In genomic region chr1:154350383-154350782, GRCh38 we compare ENCODE assay signal across 1 cellular context.
TF ChIP-seq lines count a peak whose summit lies in the region.

No MANE protein-coding gene starts in this region.

TF ChIP-seq in HepG2, 621 proteins besides CTCF, POLR2A, EP300 and RAD21:
- TF ChIP-seq RBM39 (IDR thresholded peaks at IDR 0.05; ENCODE audit: low read depth, low read length, poor library complexity, severe bottlenecking) (no peak), BRD4 (CRISPR knock-in tag; IDR thresholded peaks at IDR 0.05) (no peak), TP53 (CRISPR knock-in tag; conservative IDR thresholded peaks at IDR 0.05) (no peak), TSC22D2 (CRISPR knock-in tag; IDR thresholded peaks at IDR 0.05; ENCODE audit: borderline replicate concordance) (no peak), GATA4 (IDR thresholded peaks at IDR 0.05; ENCODE audit: borderline replicate concordance, low read depth) (no peak), TOE1 (CRISPR knock-in tag; IDR thresholded peaks at IDR 0.05) (no peak), KMT2A (CRISPR knock-in tag; IDR thresholded peaks at IDR 0.05) (no peak), CSRNP2 (CRISPR knock-in tag; conservative IDR thresholded peaks at IDR 0.05; ENCODE audit: low read depth) (no peak), ZNF484 (CRISPR knock-in tag; IDR thresholded peaks at IDR 0.05; ENCODE audit: borderline replicate concordance, low read depth) (no peak)
- TF ChIP-seq, protein P1, sequence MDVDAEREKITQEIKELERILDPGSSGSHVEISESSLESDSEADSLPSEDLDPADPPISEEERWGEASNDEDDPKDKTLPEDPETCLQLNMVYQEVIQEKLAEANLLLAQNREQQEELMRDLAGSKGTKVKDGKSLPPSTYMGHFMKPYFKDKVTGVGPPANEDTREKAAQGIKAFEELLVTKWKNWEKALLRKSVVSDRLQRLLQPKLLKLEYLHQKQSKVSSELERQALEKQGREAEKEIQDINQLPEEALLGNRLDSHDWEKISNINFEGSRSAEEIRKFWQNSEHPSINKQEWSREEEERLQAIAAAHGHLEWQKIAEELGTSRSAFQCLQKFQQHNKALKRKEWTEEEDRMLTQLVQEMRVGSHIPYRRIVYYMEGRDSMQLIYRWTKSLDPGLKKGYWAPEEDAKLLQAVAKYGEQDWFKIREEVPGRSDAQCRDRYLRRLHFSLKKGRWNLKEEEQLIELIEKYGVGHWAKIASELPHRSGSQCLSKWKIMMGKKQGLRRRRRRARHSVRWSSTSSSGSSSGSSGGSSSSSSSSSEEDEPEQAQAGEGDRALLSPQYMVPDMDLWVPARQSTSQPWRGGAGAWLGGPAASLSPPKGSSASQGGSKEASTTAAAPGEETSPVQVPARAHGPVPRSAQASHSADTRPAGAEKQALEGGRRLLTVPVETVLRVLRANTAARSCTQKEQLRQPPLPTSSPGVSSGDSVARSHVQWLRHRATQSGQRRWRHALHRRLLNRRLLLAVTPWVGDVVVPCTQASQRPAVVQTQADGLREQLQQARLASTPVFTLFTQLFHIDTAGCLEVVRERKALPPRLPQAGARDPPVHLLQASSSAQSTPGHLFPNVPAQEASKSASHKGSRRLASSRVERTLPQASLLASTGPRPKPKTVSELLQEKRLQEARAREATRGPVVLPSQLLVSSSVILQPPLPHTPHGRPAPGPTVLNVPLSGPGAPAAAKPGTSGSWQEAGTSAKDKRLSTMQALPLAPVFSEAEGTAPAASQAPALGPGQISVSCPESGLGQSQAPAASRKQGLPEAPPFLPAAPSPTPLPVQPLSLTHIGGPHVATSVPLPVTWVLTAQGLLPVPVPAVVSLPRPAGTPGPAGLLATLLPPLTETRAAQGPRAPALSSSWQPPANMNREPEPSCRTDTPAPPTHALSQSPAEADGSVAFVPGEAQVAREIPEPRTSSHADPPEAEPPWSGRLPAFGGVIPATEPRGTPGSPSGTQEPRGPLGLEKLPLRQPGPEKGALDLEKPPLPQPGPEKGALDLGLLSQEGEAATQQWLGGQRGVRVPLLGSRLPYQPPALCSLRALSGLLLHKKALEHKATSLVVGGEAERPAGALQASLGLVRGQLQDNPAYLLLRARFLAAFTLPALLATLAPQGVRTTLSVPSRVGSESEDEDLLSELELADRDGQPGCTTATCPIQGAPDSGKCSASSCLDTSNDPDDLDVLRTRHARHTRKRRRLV (CRISPR knock-in tag; IDR thresholded peaks at IDR 0.05): no peak
- TF ChIP-seq, protein P2, sequence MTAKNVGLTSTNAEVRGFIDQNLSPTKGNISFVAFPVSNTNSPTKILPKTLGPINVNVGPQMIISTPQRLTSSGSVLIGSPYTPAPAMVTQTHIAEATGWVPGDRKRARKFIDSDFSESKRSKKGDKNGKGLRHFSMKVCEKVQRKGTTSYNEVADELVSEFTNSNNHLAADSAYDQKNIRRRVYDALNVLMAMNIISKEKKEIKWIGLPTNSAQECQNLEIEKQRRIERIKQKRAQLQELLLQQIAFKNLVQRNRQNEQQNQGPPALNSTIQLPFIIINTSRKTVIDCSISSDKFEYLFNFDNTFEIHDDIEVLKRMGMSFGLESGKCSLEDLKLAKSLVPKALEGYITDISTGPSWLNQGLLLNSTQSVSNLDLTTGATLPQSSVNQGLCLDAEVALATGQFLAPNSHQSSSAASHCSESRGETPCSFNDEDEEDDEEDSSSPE (CRISPR knock-in tag; IDR thresholded peaks at IDR 0.05): no peak
- TF ChIP-seq, protein P3, sequence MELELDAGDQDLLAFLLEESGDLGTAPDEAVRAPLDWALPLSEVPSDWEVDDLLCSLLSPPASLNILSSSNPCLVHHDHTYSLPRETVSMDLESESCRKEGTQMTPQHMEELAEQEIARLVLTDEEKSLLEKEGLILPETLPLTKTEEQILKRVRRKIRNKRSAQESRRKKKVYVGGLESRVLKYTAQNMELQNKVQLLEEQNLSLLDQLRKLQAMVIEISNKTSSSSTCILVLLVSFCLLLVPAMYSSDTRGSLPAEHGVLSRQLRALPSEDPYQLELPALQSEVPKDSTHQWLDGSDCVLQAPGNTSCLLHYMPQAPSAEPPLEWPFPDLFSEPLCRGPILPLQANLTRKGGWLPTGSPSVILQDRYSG (CRISPR knock-in tag; IDR thresholded peaks at IDR 0.05): no peak
- TF ChIP-seq, protein P4, sequence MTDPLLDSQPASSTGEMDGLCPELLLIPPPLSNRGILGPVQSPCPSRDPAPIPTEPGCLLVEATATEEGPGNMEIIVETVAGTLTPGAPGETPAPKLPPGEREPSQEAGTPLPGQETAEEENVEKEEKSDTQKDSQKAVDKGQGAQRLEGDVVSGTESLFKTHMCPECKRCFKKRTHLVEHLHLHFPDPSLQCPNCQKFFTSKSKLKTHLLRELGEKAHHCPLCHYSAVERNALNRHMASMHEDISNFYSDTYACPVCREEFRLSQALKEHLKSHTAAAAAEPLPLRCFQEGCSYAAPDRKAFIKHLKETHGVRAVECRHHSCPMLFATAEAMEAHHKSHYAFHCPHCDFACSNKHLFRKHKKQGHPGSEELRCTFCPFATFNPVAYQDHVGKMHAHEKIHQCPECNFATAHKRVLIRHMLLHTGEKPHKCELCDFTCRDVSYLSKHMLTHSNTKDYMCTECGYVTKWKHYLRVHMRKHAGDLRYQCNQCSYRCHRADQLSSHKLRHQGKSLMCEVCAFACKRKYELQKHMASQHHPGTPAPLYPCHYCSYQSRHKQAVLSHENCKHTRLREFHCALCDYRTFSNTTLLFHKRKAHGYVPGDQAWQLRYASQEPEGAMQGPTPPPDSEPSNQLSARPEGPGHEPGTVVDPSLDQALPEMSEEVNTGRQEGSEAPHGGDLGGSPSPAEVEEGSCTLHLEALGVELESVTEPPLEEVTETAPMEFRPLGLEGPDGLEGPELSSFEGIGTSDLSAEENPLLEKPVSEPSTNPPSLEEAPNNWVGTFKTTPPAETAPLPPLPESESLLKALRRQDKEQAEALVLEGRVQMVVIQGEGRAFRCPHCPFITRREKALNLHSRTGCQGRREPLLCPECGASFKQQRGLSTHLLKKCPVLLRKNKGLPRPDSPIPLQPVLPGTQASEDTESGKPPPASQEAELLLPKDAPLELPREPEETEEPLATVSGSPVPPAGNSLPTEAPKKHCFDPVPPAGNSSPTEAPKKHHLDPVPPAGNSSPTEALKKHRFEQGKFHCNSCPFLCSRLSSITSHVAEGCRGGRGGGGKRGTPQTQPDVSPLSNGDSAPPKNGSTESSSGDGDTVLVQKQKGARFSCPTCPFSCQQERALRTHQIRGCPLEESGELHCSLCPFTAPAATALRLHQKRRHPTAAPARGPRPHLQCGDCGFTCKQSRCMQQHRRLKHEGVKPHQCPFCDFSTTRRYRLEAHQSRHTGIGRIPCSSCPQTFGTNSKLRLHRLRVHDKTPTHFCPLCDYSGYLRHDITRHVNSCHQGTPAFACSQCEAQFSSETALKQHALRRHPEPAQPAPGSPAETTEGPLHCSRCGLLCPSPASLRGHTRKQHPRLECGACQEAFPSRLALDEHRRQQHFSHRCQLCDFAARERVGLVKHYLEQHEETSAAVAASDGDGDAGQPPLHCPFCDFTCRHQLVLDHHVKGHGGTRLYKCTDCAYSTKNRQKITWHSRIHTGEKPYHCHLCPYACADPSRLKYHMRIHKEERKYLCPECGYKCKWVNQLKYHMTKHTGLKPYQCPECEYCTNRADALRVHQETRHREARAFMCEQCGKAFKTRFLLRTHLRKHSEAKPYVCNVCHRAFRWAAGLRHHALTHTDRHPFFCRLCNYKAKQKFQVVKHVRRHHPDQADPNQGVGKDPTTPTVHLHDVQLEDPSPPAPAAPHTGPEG (CRISPR knock-in tag; IDR thresholded peaks at IDR 0.05): no peak
TF ChIP-seq in HepG2: peak in this region for 0.
